ENCODE assay signal across 24 cellular contexts in genomic region chr15:52154896-52155865, GRCh38. TPM values are rescaled to one million over a fixed set of nuclear protein-coding genes. Genes with fewer than 3 reads are reported as not detected.
A peak's percentile ranks its signal among the peaks of the same experiment; 100 is the strongest.
DNase-seq lines count a peak whose midpoint lies in the region; ATAC-seq and TF ChIP-seq lines count a peak whose summit lies in the region.
"Had no signal": no experiment of that assay in that cellular context is flagged by ENCODE, and none has a peak within 500 bp of the region (broad histone marks: within the 10 kb centered on the region; RNA-seq: fewer than 3 reads in every experiment).

No MANE protein-coding gene starts in this region.

- H3K79me2 ChIP-seq in MM.1S (ENCODE audit: low read length), result peaks cover 4% of the 10 kb centered on the region; the same call in 1 of the 2 replicates

- H3K9ac ChIP-seq in MM.1S (ENCODE audit: low read length), result no peak overlapping the region
- H3K9ac ChIP-seq: SK-N-SH had no signal

- H3K4me2 ChIP-seq in MM.1S (ENCODE audit: low read depth, low read length), result peak overlapping the region; percentile 25; the same call in 1 of the 2 replicates
- H3K4me2 ChIP-seq: SK-N-SH had no signal

- H3K9me3 ChIP-seq in MM.1S (replicated peaks; ENCODE audit: insufficient read depth, low read length), result no peaks in the 10 kb centered on the region
- no peaks in the 10 kb centered on the region for H3K9me3 ChIP-seq in lower lobe of right lung
- H3K9me3 ChIP-seq: body of pancreas, SK-N-SH, thoracic aorta had no signal

- peak; percentile 31 to 51 for ATAC-seq in lower lobe of right lung
- no peak for ATAC-seq in GM21723 (IDR thresholded peaks at IDR 0.05; ENCODE audit: unreplicated experiment)
- ATAC-seq: body of pancreas; foreskin keratinocyte; natural killer cell; stimulated activated memory B cell treated with anti-CD40 and anti-IgM and Interleukin-4, amounts not matched to agents 10 μg/mL and 1 μg/mL and 100 μg/mL, for 72 hours had no signal

- no peaks in the 10 kb centered on the region for H3F3A ChIP-seq in MM.1S (ENCODE audit: insufficient read depth, low read length)

- DNase-seq in CD1c-positive myeloid dendritic cell (ENCODE audit: extremely low spot score) (peak; percentile 6), MM.1S (no peak), UCSD-AML1 (lab: John Stamatoyannopoulos, UW; ENCODE audit: unreplicated experiment) (peak; percentile 55), lower lobe of right lung (no peak), posterior vena cava (ENCODE audit: low spot score) (no peak)
- DNase-seq in stimulated activated CD4-positive, alpha-beta T cell treated with anti-CD3 and anti-CD28 coated beads, Interleukin-1b, Interleukin-23, amount 100 ng/mL, for 48 hours, result no peak
- DNase-seq: activated CD4-positive, alpha-beta memory T cell treated with anti-CD3 and anti-CD28 coated beads for 36 hours; activated CD4-positive, CD25-positive, alpha-beta regulatory T cell; activated T-cell treated with anti-CD3 and anti-CD28 coated beads, Interleukin-2, amount 50 U/mL, for 24 hours; body of pancreas; DMS53; effector CD8-positive, alpha-beta T cell; erythroblast; foreskin keratinocyte; natural killer cell; NCI-H1092 treated with DMSO at 0.1 percent for 48 hours; NCI-H1930; NCI-H69; RPMI8226; SK-N-SH; small intestine had no signal

- H3K27ac ChIP-seq in MM.1S (ENCODE audit: low read length) (no peak overlapping the region), lower lobe of right lung (no peak overlapping the region)
- H3K27ac ChIP-seq: body of pancreas, foreskin keratinocyte, thoracic aorta had no signal

- H3K36me3 ChIP-seq in MM.1S (replicated peaks; ENCODE audit: insufficient read depth, low read length) (no peaks in the 10 kb centered on the region), lower lobe of right lung (peaks cover 22% of the 10 kb centered on the region)

- H2AFZ ChIP-seq in MM.1S (ENCODE audit: low read length), result no peak overlapping the region

- 0 out of 2 replicates have a peak, but pooled peaks cover 9% of the 10 kb centered on the region for H3K4me1 ChIP-seq in MM.1S (ENCODE audit: low read length)
- H3K4me1 ChIP-seq in lower lobe of right lung, result no peaks in the 10 kb centered on the region

- TF ChIP-seq CTCF in MM.1S (IDR thresholded peaks at IDR 0.05; ENCODE audit: low read length) (no peak), lower lobe of right lung (IDR thresholded peaks at IDR 0.05) (no peak)

- no peaks in the 10 kb centered on the region for H4K20me1 ChIP-seq in MM.1S (ENCODE audit: insufficient read depth, low read length)

- intact Hi-C loops in lower lobe of right lung (cut with DNase I) (no loop called here), posterior vena cava (cut with DNase I) (no loop called here)

- H3K9me2 ChIP-seq in MM.1S (replicated peaks; ENCODE audit: insufficient read depth, low read length), result no peaks in the 10 kb centered on the region
- H3K9me2 ChIP-seq: SK-N-SH had no signal

- H3K27me3 ChIP-seq in MM.1S (replicated peaks; ENCODE audit: insufficient read depth, low read length), result no peaks in the 10 kb centered on the region
- H3K27me3 ChIP-seq in lower lobe of right lung (ENCODE audit: low read depth), result no peaks in the 10 kb centered on the region
- H3K27me3 ChIP-seq: body of pancreas, foreskin keratinocyte had no signal

- H3K4me3 ChIP-seq in MM.1S (ENCODE audit: low read length) (no peak overlapping the region), lower lobe of right lung (no peak overlapping the region)
- H3K4me3 ChIP-seq: body of pancreas, thoracic aorta had no signal

RNA-seq across cellular contexts. Expression of gene GNB5, which starts 36.0 kb away (rescaled TPM):
- total RNA-seq in lower lobe of right lung, result 14.1 TPM
- 10 to 100 TPM; 17.0 to 18.3 TPM for total RNA-seq in posterior vena cava

RNA-seq across cellular contexts. Expression of gene BCL2L10, which starts 42.6 kb away (rescaled TPM):
- total RNA-seq in lower lobe of right lung, result not detected
- not detected for total RNA-seq in posterior vena cava
- total RNA-seq: activated CD4-positive, alpha-beta memory T cell treated with anti-CD3 and anti-CD28 coated beads for 36 hours; thoracic aorta had no signal

Comparison
In these comparisons a context has a peak if more than half of its experiments do, and no peak if none do; other contexts are left out.
1. DNase-seq: peak in CD1c-positive myeloid dendritic cell (single experiment) and UCSD-AML1 (single experiment); none in MM.1S (single experiment), lower lobe of right lung (single experiment), stimulated activated CD4-positive, alpha-beta T cell treated with anti-CD3 and anti-CD28 coated beads, Interleukin-1b, Interleukin-23, amount 100 ng/mL, for 48 hours (single experiment) and posterior vena cava (single experiment).